Comparison of ENCODE assay signal across 12 cellular contexts in genomic region chr5:144333336-144333920, GRCh38.
DNase-seq lines count a peak whose midpoint lies in the region; ATAC-seq lines count a peak whose summit lies in the region.
"Had no signal": no experiment of that assay in that cellular context is flagged by ENCODE, and none has a peak within 500 bp of the region (broad histone marks: within the 10 kb centered on the region; RNA-seq: fewer than 3 reads in every experiment).

No MANE protein-coding gene starts in this region.

- peaks cover 6% of the 10 kb centered on the region for H3K27me3 Mint-ChIP-seq in T-helper 17 cell
- H3K27me3 Mint-ChIP-seq in T-helper 2 cell treated with Interferon-gamma antibody and Interleukin-4, amounts not matched to agents 5 μg/mL and 100 μg/mL, for 36 hours (ENCODE audit: low read depth), result no peaks in the 10 kb centered on the region
- H3K27me3 Mint-ChIP-seq: activated CD8-positive, alpha-beta T cell treated with anti-CD3 and anti-CD28 coated beads for 36 hours had no signal

- H3K27ac Mint-ChIP-seq in T-helper 17 cell, result no peak overlapping the region
- no peak overlapping the region for H3K27ac Mint-ChIP-seq in T-helper 2 cell treated with Interferon-gamma antibody and Interleukin-4, amounts not matched to agents 5 μg/mL and 100 μg/mL, for 36 hours
- H3K27ac Mint-ChIP-seq: activated CD8-positive, alpha-beta T cell treated with anti-CD3 and anti-CD28 coated beads for 36 hours had no signal

- H3K9me3 ChIP-seq in T-helper 17 cell (ENCODE audit: control insufficient read depth, low read length, poor library complexity, severe bottlenecking), result no peaks in the 10 kb centered on the region
- H3K9me3 ChIP-seq: body of pancreas, left lung had no signal

- no peaks in the 10 kb centered on the region for H3K9me3 Mint-ChIP-seq in T-helper 2 cell treated with Interferon-gamma antibody and Interleukin-4, amounts not matched to agents 5 μg/mL and 100 μg/mL, for 36 hours
- H3K9me3 Mint-ChIP-seq: activated CD8-positive, alpha-beta T cell treated with anti-CD3 and anti-CD28 coated beads for 36 hours had no signal

- no peak overlapping the region for H3K4me3 Mint-ChIP-seq in T-helper 17 cell
- no peak overlapping the region for H3K4me3 Mint-ChIP-seq in T-helper 2 cell treated with Interferon-gamma antibody and Interleukin-4, amounts not matched to agents 5 μg/mL and 100 μg/mL, for 36 hours
- H3K4me3 Mint-ChIP-seq: activated CD8-positive, alpha-beta T cell treated with anti-CD3 and anti-CD28 coated beads for 36 hours had no signal

- H3K4me1 Mint-ChIP-seq in T-helper 17 cell, result no peaks in the 10 kb centered on the region
- H3K4me1 Mint-ChIP-seq in T-helper 2 cell treated with Interferon-gamma antibody and Interleukin-4, amounts not matched to agents 5 μg/mL and 100 μg/mL, for 36 hours (ENCODE audit: low read depth), result no peaks in the 10 kb centered on the region

- DNase-seq in NCI-H345 (lab: John Stamatoyannopoulos, UW) (peak; percentile 73), myocyte (ENCODE audit: low read depth) (peak; percentile 45), T-helper 17 cell (no peak), C1 segment of cervical spinal cord (lab: John Stamatoyannopoulos, UW) (no peak), NCI-H2029 treated with DMSO at 0.1 percent for 48 hours (lab: John Stamatoyannopoulos, UW) (no peak)
- no peak for DNase-seq in T-helper 2 cell treated with Interferon-gamma antibody and Interleukin-4, amounts not matched to agents 5 μg/mL and 100 μg/mL, for 36 hours (ENCODE audit: low spot score)
- DNase-seq: activated CD8-positive, alpha-beta T cell treated with anti-CD3 and anti-CD28 coated beads for 36 hours; body of pancreas; left lung; NCI-H187 treated with DMSO at 0.1 percent for 48 hours had no signal

- peak; percentile 48 for ATAC-seq in GM18909 (IDR thresholded peaks at IDR 0.05; ENCODE audit: poor library complexity, unreplicated experiment)
- peak; percentile 65 for ATAC-seq in HG02763 (IDR thresholded peaks at IDR 0.05; ENCODE audit: unreplicated experiment)
- ATAC-seq in T-helper 17 cell, result no peak
- ATAC-seq: activated CD8-positive, alpha-beta T cell treated with anti-CD3 and anti-CD28 coated beads for 36 hours; body of pancreas; left lung had no signal

- H3K36me3 Mint-ChIP-seq in T-helper 17 cell (ENCODE audit: low read depth), result no peaks in the 10 kb centered on the region
- H3K36me3 Mint-ChIP-seq in T-helper 2 cell treated with Interferon-gamma antibody and Interleukin-4, amounts not matched to agents 5 μg/mL and 100 μg/mL, for 36 hours (ENCODE audit: low read depth), result no peaks in the 10 kb centered on the region

Comparison
In these comparisons a context has a peak if more than half of its experiments do, and no peak if none do; other contexts are left out.
1. DNase-seq: peak in NCI-H345 (single experiment) and myocyte (single experiment); none in T-helper 17 cell (0 of 3), C1 segment of cervical spinal cord (0 of 14), T-helper 2 cell treated with Interferon-gamma antibody and Interleukin-4, amounts not matched to agents 5 μg/mL and 100 μg/mL, for 36 hours (single experiment) and NCI-H2029 treated with DMSO at 0.1 percent for 48 hours (single experiment).